15 cellular contexts compared by ENCODE assay signal in the genomic region with DNA sequence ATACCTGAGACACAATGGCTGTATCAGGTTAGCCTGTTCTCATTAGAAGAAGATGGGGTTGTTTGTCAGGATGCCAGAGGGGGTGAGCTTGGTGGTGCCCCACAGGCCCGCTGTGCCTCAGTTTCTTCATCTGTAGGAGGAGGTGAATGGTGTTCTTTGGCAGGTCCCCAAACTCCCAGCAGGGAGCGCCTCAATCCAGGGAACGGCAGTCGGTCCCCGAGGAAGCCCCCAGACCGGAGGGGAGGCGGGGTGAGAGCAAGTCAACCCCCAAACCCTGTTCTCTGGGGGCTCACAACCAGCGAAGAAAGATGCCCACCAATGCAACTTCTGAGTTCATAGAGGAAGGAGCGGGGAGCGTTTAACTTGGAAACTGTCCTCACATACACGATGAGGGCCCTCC. TPM values are rescaled to one million over a fixed set of nuclear protein-coding genes. Genes with fewer than 3 reads are reported as not detected.
DNase-seq lines count a peak whose midpoint lies in the region; ATAC-seq and TF ChIP-seq lines count a peak whose summit lies in the region.
"Had no signal": no experiment of that assay in that cellular context is flagged by ENCODE, and none has a peak within 500 bp of the region (broad histone marks: within the 10 kb centered on the region; RNA-seq: fewer than 3 reads in every experiment).

No MANE protein-coding gene starts in this region.

- BruUV-seq in MCF 10A (replicated peaks; lab: Mats Ljungman, UMichigan), result no TSS peak

- CTCF ChIA-PET in activated naive CD4-positive, alpha-beta T cell treated with anti-CD3 and anti-CD28 coated beads, Interleukin-2, amount 10 ng/mL, durations not matched to agents 7 days and 5 days (lab: Charles Lee), result interaction anchor here (0.9 to 6.7 kb wide), 2 partner anchors 37 to 109 kb away, joined by 3 to 45 read pairs; no protein-coding TSS in a partner anchor
- CTCF ChIA-PET in MCF 10A (lab: Yijun Ruan, JAX), result interaction anchor here (0.6 to 6.1 kb wide), 3 partner anchors 6 to 33 kb away, joined by 3 to 57 read pairs (median 3); no protein-coding TSS in a partner anchor

- no peaks in the 10 kb centered on the region for H3K9me3 Mint-ChIP-seq in activated naive CD8-positive, alpha-beta T cell (ENCODE audit: low read depth)
- H3K9me3 Mint-ChIP-seq in activated naive CD8-positive, alpha-beta T cell treated with anti-CD3 and anti-CD28 coated beads for 36 hours, result no peaks in the 10 kb centered on the region
- no peaks in the 10 kb centered on the region for H3K9me3 Mint-ChIP-seq in activated naive CD4-positive, alpha-beta T cell treated with anti-CD3 and anti-CD28 coated beads, Interleukin-2, amount 10 ng/mL, durations not matched to agents 7 days and 5 days
- H3K9me3 Mint-ChIP-seq in activated naive CD4-positive, alpha-beta T cell treated with anti-CD3 and anti-CD28 coated beads, Interleukin-2, amount 50 U/mL, for 72 hours, result no peaks in the 10 kb centered on the region
- no peaks in the 10 kb centered on the region for H3K9me3 Mint-ChIP-seq in MCF 10A (ENCODE audit: unreplicated experiment)
- H3K9me3 Mint-ChIP-seq: CD4-positive, alpha-beta memory T cell; H9 had no signal

- intact Hi-C loops in MCF 10A (cut with micrococcal nuclease), result no loop called here

- DNase-seq in activated naive CD8-positive, alpha-beta T cell treated with anti-CD3 and anti-CD28 coated beads for 36 hours, result no peak
- no peak for DNase-seq in activated naive CD4-positive, alpha-beta T cell treated with anti-CD3 and anti-CD28 coated beads, Interleukin-2, amount 10 ng/mL, durations not matched to agents 7 days and 5 days
- no peak for DNase-seq in activated naive CD4-positive, alpha-beta T cell treated with anti-CD3 and anti-CD28 coated beads, Interleukin-2, amount 50 U/mL, for 72 hours (ENCODE audit: low spot score in 2 of 2)
- DNase-seq in MCF 10A (ENCODE audit: unreplicated experiment), result no peak
- DNase-seq: 8988T, DMS79, EL, GOT3, H9 had no signal

- no peak overlapping the region for H3K4me3 Mint-ChIP-seq in activated naive CD8-positive, alpha-beta T cell
- no peak overlapping the region for H3K4me3 Mint-ChIP-seq in activated naive CD8-positive, alpha-beta T cell treated with anti-CD3 and anti-CD28 coated beads for 36 hours
- H3K4me3 Mint-ChIP-seq in activated naive CD4-positive, alpha-beta T cell treated with anti-CD3 and anti-CD28 coated beads, Interleukin-2, amount 10 ng/mL, durations not matched to agents 7 days and 5 days, result no peak overlapping the region
- no peak overlapping the region for H3K4me3 Mint-ChIP-seq in MCF 10A (ENCODE audit: unreplicated experiment)
- H3K4me3 Mint-ChIP-seq: CD4-positive, alpha-beta memory T cell; H9 had no signal

- H3K27ac Mint-ChIP-seq in activated naive CD8-positive, alpha-beta T cell, result peak overlapping the region; percentile 10
- H3K27ac Mint-ChIP-seq in activated naive CD8-positive, alpha-beta T cell treated with anti-CD3 and anti-CD28 coated beads for 36 hours, result no peak overlapping the region
- no peak overlapping the region for H3K27ac Mint-ChIP-seq in activated naive CD4-positive, alpha-beta T cell treated with anti-CD3 and anti-CD28 coated beads, Interleukin-2, amount 10 ng/mL, durations not matched to agents 7 days and 5 days
- peak overlapping the region in 1 of 2 donors; percentile 60 for H3K27ac Mint-ChIP-seq in activated naive CD4-positive, alpha-beta T cell treated with anti-CD3 and anti-CD28 coated beads, Interleukin-2, amount 50 U/mL, for 72 hours
- H3K27ac Mint-ChIP-seq in MCF 10A (ENCODE audit: low read depth, unreplicated experiment), result no peak overlapping the region
- H3K27ac Mint-ChIP-seq: H9 had no signal

- no peaks in the 10 kb centered on the region for H3K36me3 Mint-ChIP-seq in activated naive CD8-positive, alpha-beta T cell
- H3K36me3 Mint-ChIP-seq in activated naive CD8-positive, alpha-beta T cell treated with anti-CD3 and anti-CD28 coated beads for 36 hours, result no peaks in the 10 kb centered on the region
- H3K36me3 Mint-ChIP-seq in activated naive CD4-positive, alpha-beta T cell treated with anti-CD3 and anti-CD28 coated beads, Interleukin-2, amount 10 ng/mL, durations not matched to agents 7 days and 5 days, result no peaks in the 10 kb centered on the region
- H3K36me3 Mint-ChIP-seq in activated naive CD4-positive, alpha-beta T cell treated with anti-CD3 and anti-CD28 coated beads, Interleukin-2, amount 50 U/mL, for 72 hours, result no peaks in the 10 kb centered on the region
- H3K36me3 Mint-ChIP-seq in MCF 10A (ENCODE audit: insufficient read depth, unreplicated experiment), result no peaks in the 10 kb centered on the region
- H3K36me3 Mint-ChIP-seq: CD4-positive, alpha-beta memory T cell had no signal

- TF ChIP-seq CTCF in GM12872 (IDR thresholded peaks at IDR 0.05; ENCODE audit: insufficient read depth, low read depth, low read length), result 0 out of 3 replicates have a peak, but pooled peaks have one; percentile 6
- TF ChIP-seq CTCF in WI38 (IDR thresholded peaks at IDR 0.05; ENCODE audit: low read depth, low read length), result 0 out of 2 replicates have a peak, but pooled peaks have one; percentile 10
- no peak for TF ChIP-seq CTCF in MCF 10A (IDR thresholded peaks at IDR 0.05; ENCODE audit: unreplicated experiment)

- no peaks in the 10 kb centered on the region for H3K27me3 Mint-ChIP-seq in activated naive CD8-positive, alpha-beta T cell
- no peaks in the 10 kb centered on the region for H3K27me3 Mint-ChIP-seq in activated naive CD8-positive, alpha-beta T cell treated with anti-CD3 and anti-CD28 coated beads for 36 hours
- peaks cover 42% of the 10 kb centered on the region for H3K27me3 Mint-ChIP-seq in activated naive CD4-positive, alpha-beta T cell treated with anti-CD3 and anti-CD28 coated beads, Interleukin-2, amount 10 ng/mL, durations not matched to agents 7 days and 5 days
- no peaks in the 10 kb centered on the region for H3K27me3 Mint-ChIP-seq in MCF 10A (ENCODE audit: insufficient read depth, unreplicated experiment)
- H3K27me3 Mint-ChIP-seq: CD4-positive, alpha-beta memory T cell had no signal

- H3K4me3 ChIP-seq in WI38 (ENCODE audit: low read depth, low read length), result no peak overlapping the region
- H3K4me3 ChIP-seq: BLaER1 treated with 17β-estradiol and CSF1 and Interleukin-3, amounts not matched to agents 10 nM and 100 nM had no signal

- no peak for ATAC-seq in activated naive CD4-positive, alpha-beta T cell treated with anti-CD3 and anti-CD28 coated beads, Interleukin-2, amount 50 U/mL, for 72 hours

- H3K4me1 Mint-ChIP-seq in activated naive CD8-positive, alpha-beta T cell (ENCODE audit: low read depth), result peaks cover 27% of the 10 kb centered on the region
- H3K4me1 Mint-ChIP-seq in activated naive CD8-positive, alpha-beta T cell treated with anti-CD3 and anti-CD28 coated beads for 36 hours, result peaks cover 21% of the 10 kb centered on the region
- peaks cover 23% of the 10 kb centered on the region for H3K4me1 Mint-ChIP-seq in activated naive CD4-positive, alpha-beta T cell treated with anti-CD3 and anti-CD28 coated beads, Interleukin-2, amount 10 ng/mL, durations not matched to agents 7 days and 5 days
- H3K4me1 Mint-ChIP-seq in MCF 10A (ENCODE audit: insufficient read depth, unreplicated experiment), result no peaks in the 10 kb centered on the region

- POLR2A ChIA-PET in MCF 10A (lab: Yijun Ruan, JAX), result interaction anchor here (0.7 kb wide), 1 partner anchor 309 kb away, joined by 5 read pairs; no protein-coding TSS in a partner anchor

RNA-seq across cellular contexts. Expression of a gene that starts 16.0 kb away (rescaled TPM):
- total RNA-seq in activated naive CD8-positive, alpha-beta T cell treated with anti-CD3 and anti-CD28 coated beads for 36 hours, result under 1 TPM; 0.24 to 0.41 TPM
- under 1 TPM; 0.45 to 0.68 TPM for total RNA-seq in activated naive CD4-positive, alpha-beta T cell treated with anti-CD3 and anti-CD28 coated beads, Interleukin-2, amount 50 U/mL, for 72 hours
- total RNA-seq in MCF 10A (2022), result not detected in 2 replicates
- total RNA-seq: HT1080 had no signal
